In genomic region chr14:71309756-71310155, GRCh38 we compare ENCODE assay signal across 1 cellular context.
TF ChIP-seq lines count a peak whose summit lies in the region.

No MANE protein-coding gene starts in this region.

TF ChIP-seq in GM23338, 12 proteins besides CTCF, POLR2A, EP300 and RAD21 (continued from another document):
- TF ChIP-seq ZNF462 (CRISPR knock-in tag; IDR thresholded peaks at IDR 0.05) (no peak), NANOG (IDR thresholded peaks at IDR 0.05; ENCODE audit: borderline replicate concordance) (no peak), STAT1 (IDR thresholded peaks at IDR 0.05; ENCODE audit: unreplicated experiment) (no peak), ZNF331 (CRISPR knock-in tag; IDR thresholded peaks at IDR 0.05; ENCODE audit: low read depth) (no peak), ZNF114 (CRISPR knock-in tag; IDR thresholded peaks at IDR 0.05) (no peak), POLR2AphosphoS5 (IDR thresholded peaks at IDR 0.05; ENCODE audit: low read depth) (no peak), EZH2 (IDR thresholded peaks at IDR 0.05; ENCODE audit: low read depth, unreplicated experiment) (no peak)
